Comparison of ENCODE assay signal across 8 cellular contexts in the genomic region with DNA sequence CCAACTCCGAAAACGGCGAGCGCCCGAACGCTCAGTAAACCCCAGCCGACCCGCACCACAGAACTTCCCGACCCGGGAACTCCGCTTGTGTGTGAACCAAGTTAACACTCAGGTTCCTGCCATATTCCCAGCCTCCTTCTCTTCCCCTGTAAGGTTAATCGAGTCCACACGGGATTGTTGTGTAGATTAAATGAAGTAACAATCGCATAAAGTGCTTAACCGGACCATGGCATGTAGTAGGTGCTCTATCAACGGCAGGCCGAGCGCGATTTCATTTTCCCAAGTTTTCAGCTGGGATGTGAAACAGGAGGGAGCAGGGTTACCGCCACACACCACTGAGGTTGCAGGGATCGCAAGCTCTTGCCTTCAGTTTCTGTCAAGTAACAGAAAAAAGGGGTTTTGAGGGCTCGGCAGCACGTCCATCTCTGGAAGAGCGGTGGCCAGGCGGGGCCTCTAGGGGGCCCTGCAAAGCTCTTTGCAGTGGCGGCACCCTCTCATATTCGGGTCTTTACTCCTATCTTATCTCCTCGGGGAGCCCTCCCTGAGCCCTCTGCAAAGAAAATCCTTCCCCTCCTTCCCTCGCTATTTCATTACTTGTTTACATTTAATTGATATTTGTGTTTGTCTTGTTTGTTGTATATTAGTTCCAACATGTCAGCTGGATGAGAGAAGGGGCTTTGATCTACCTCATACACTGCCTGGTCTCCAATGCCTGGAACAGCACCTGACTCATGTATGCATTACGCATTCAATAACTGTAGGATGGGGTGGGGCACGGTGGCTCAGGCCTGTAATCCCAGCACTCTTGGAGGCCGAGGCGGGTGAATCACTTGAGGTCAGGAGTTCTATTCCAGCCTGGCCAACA. TPM values are rescaled to one million over a fixed set of nuclear protein-coding genes. Genes with fewer than 3 reads are reported as not detected.
DNase-seq lines count a peak whose midpoint lies in the region; ATAC-seq, FAIRE-seq and TF ChIP-seq lines count a peak whose summit lies in the region.

No MANE protein-coding gene starts in this region.

- BruUV-seq in K562 (replicated peaks; lab: Mats Ljungman, UMichigan), result no TSS peak

- H2AFZ ChIP-seq in K562 (ENCODE audit: low read depth, low read length), result peak overlapping the region; percentile 70; the same call in 1 of the 2 replicates

- H4K20me1 ChIP-seq in BLaER1 (peaks cover 22% of the 10 kb centered on the region; the same call in 1 of the 2 replicates), K562 (replicated peaks; ENCODE audit: control insufficient read depth, insufficient read depth, low read length) (no peaks in the 10 kb centered on the region)

- TF ChIP-seq CTCF in K562 (IDR thresholded peaks at IDR 0.05 in 2 of 3, conservative IDR thresholded peaks at IDR 0.05 in 1 of 3; ENCODE audit: insufficient read depth in 2 of 3, low read depth in 1 of 3, low read length in 3 of 3) (peak; percentile 11 to 57 (median 28); a peak in 2 of 6 replicates), kidney epithelial cell (IDR thresholded peaks at IDR 0.05; ENCODE audit: insufficient read depth, low read length, poor library complexity, severe bottlenecking) (peak; percentile 76)

- intact Hi-C loops in K562 (cut with micrococcal nuclease), result no loop called here
- intact Hi-C loops in posterior vena cava (cut with DNase I), result no loop called here

- POLR2A ChIA-PET in K562 (lab: Yijun Ruan, JAX), result interaction anchor here (2.6 kb wide), 1 partner anchor 61 kb away, joined by 7 read pairs; no protein-coding TSS in a partner anchor

- TF ChIP-seq POLR2A in K562 (conservative IDR thresholded peaks at IDR 0.05), result no peak

- ATAC-seq in GM21723 (IDR thresholded peaks at IDR 0.05; ENCODE audit: unreplicated experiment) (peak; percentile 19), K562 (peak; percentile 80), HG03039 (IDR thresholded peaks at IDR 0.05; ENCODE audit: unreplicated experiment) (no peak)

- no peak for TF ChIP-seq EP300 in K562 (IDR thresholded peaks at IDR 0.05; ENCODE audit: low read length)

- H3K9me3 ChIP-seq in BLaER1 (peaks cover 6% of the 10 kb centered on the region; the same call in 1 of the 2 replicates), NT2/D1 (ENCODE audit: insufficient read depth, low read length) (no peaks in the 10 kb centered on the region), K562 (replicated peaks; ENCODE audit: control insufficient read depth, insufficient read depth, low read depth, low read length) (no peaks in the 10 kb centered on the region)

- DNase-seq in NT2/D1 (ENCODE audit: low read depth, low spot score) (peak; percentile 33), K562 (ENCODE audit: extremely low read depth in 1 of 4, low spot score in 3 of 4) (peak; percentile 18 to 34 (median 24)), kidney epithelial cell (ENCODE audit: low read depth) (peak; percentile 51), posterior vena cava (ENCODE audit: low spot score) (no peak)
- DNase-seq in stimulated activated naive CD4-positive, alpha-beta T cell treated with Interleukin-2 at 50 U/mL for 16 hours (lab: John Stamatoyannopoulos, UW), result peak; percentile 15

- TF ChIP-seq RAD21 in K562 (CRISPR knock-in tag; conservative IDR thresholded peaks at IDR 0.05 in 1 of 2, IDR thresholded peaks at IDR 0.05 in 1 of 2), result no peak

- H3K9me1 ChIP-seq in K562 (ENCODE audit: control insufficient read depth, insufficient read depth, low read length), result no peaks in the 10 kb centered on the region

- CTCF ChIA-PET in K562 (lab: Yijun Ruan, JAX; ENCODE audit: low intra/inter-chr PET ratio), result no interaction called here

- H3K4me1 ChIP-seq in BLaER1, result peaks cover 6% of the 10 kb centered on the region
- peaks cover 2% of the 10 kb centered on the region for H3K4me1 ChIP-seq in NT2/D1 (ENCODE audit: insufficient read depth, insufficient read length)
- H3K4me1 ChIP-seq in K562 (replicated peaks in 1 of 2; ENCODE audit: control insufficient read depth in 2 of 2, insufficient read depth in 2 of 2, low read length in 2 of 2), result peaks cover 0 to 16% of the 10 kb centered on the region in 2 experiments; a peak in 2 of 5 replicates

- in situ Hi-C loops in K562 (cut with MboI), result no loop called here

- H3K9ac ChIP-seq in BLaER1, result no peak overlapping the region
- H3K9ac ChIP-seq in NT2/D1 (ENCODE audit: insufficient read length, low read depth), result peak overlapping the region; percentile 74
- H3K9ac ChIP-seq in K562 (ENCODE audit: insufficient read depth in 1 of 2, low read depth in 2 of 2, low read length in 2 of 2), result no peak overlapping the region; a peak in 1 of 4 replicates

- no peaks in the 10 kb centered on the region for H3K36me3 ChIP-seq in BLaER1
- no peaks in the 10 kb centered on the region for H3K36me3 ChIP-seq in NT2/D1 (ENCODE audit: insufficient read depth, insufficient read length, low read length)
- no peaks in the 10 kb centered on the region for H3K36me3 ChIP-seq in K562 (ENCODE audit: control insufficient read depth, insufficient read depth, low read length)
- H3K36me3 ChIP-seq in kidney epithelial cell (ENCODE audit: control insufficient read depth, insufficient read depth, low read length), result peaks cover 1% of the 10 kb centered on the region

- H3K79me2 ChIP-seq in K562 (ENCODE audit: control insufficient read depth, insufficient read depth, low read length), result no peaks in the 10 kb centered on the region

- 10% methylated on average over 27 of the region's 33 CpGs for WGBS in K562 (ENCODE audit: insufficient coverage, low coverage, missing lambda C conversion rate)

- peak overlapping the region; percentile 71 for H3K4me2 ChIP-seq in BLaER1
- H3K4me2 ChIP-seq in K562 (ENCODE audit: insufficient read depth, low read length), result peak overlapping the region; percentile 39; the same call in 1 of the 2 replicates

- H3K27ac ChIP-seq in BLaER1 (no peak overlapping the region), K562 (ENCODE audit: extremely low read depth, low read depth, low read length) (no peak overlapping the region)

- FAIRE-seq in K562 (lab: Jason Lieb, UNC), result no peak

- H3K27me3 ChIP-seq in BLaER1, result peaks cover 71% of the 10 kb centered on the region
- peaks cover 65% of the 10 kb centered on the region for H3K27me3 ChIP-seq in NT2/D1 (ENCODE audit: insufficient read depth, insufficient read length)
- peaks cover 20 to 47% of the 10 kb centered on the region in 2 experiments for H3K27me3 ChIP-seq in K562 (ENCODE audit: control insufficient read depth in 2 of 2, insufficient read depth in 2 of 2, low read length in 2 of 2)
- no peaks in the 10 kb centered on the region for H3K27me3 ChIP-seq in kidney epithelial cell (ENCODE audit: control insufficient read depth, insufficient read depth, low read length)

- peak overlapping the region; percentile 61 for H3K4me3 ChIP-seq in BLaER1
- peak overlapping the region; percentile 41 for H3K4me3 ChIP-seq in NT2/D1 (ENCODE audit: insufficient read length, low read depth)
- H3K4me3 ChIP-seq in K562, result no peak overlapping the region
- H3K4me3 ChIP-seq in kidney epithelial cell (ENCODE audit: low read depth, low read length), result peak overlapping the region; percentile 75

TF ChIP-seq in K562, 482 proteins besides CTCF, POLR2A, EP300 and RAD21 (continues in another document):
- TF ChIP-seq, protein P1, sequence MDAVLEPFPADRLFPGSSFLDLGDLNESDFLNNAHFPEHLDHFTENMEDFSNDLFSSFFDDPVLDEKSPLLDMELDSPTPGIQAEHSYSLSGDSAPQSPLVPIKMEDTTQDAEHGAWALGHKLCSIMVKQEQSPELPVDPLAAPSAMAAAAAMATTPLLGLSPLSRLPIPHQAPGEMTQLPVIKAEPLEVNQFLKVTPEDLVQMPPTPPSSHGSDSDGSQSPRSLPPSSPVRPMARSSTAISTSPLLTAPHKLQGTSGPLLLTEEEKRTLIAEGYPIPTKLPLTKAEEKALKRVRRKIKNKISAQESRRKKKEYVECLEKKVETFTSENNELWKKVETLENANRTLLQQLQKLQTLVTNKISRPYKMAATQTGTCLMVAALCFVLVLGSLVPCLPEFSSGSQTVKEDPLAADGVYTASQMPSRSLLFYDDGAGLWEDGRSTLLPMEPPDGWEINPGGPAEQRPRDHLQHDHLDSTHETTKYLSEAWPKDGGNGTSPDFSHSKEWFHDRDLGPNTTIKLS (IDR thresholded peaks at IDR 0.05; ENCODE audit: borderline replicate concordance, low read depth), result no peak
- TF ChIP-seq SRSF7 (optimal IDR thresholded peaks at IDR 0.05; ENCODE audit: low read depth, low read length), result no peak
- TF ChIP-seq IRF2 (CRISPR knock-in tag; IDR thresholded peaks at IDR 0.05), result no peak
- no peak for TF ChIP-seq CBX1 (IDR thresholded peaks at IDR 0.05; ENCODE audit: low read depth)
- peak; percentile 76; the same call in 1 of the 2 replicates for TF ChIP-seq EZH2 (IDR thresholded peaks at IDR 0.05; ENCODE audit: borderline replicate concordance, low read depth, low read length)

RNA-seq across cellular contexts. Expression of a gene that starts 0.8 kb away (rescaled TPM):
- 0.32 and 1.7 TPM in 2 replicates for total RNA-seq in K562 (2011; cell fraction: chromatin; rRNA removed; ENCODE audit: low replicate concordance)
- 0.17 and 0.39 TPM in 2 replicates for total RNA-seq in K562 (2011; cell fraction: nucleolus; rRNA removed)
- 0.29 and 0.53 TPM in 2 replicates for total RNA-seq in K562 (2011; cell fraction: nucleoplasm; rRNA removed)
- total RNA-seq in K562 (2014; rRNA removed) (0.33 and 0.77 TPM in 2 replicates), K562 (2014; rRNA removed; fragmentation: Illumina TruSeq; extraction: Trizol) (0.18 and 0.54 TPM in 2 replicates), K562 (2015; rRNA removed; fragmentation: Illumina TruSeq; extraction: Trizol) (0.04 and 0.22 TPM in 2 replicates), K562 (2021) (0.24 and 0.51 TPM in 2 replicates), kidney epithelial cell (17.7 and 25.3 TPM in 2 replicates), posterior vena cava (10 to 100 TPM in 1 of 2 donors, 1 to 10 TPM in 1; 9.0 to 10.7 TPM)
- polyA plus RNA-seq in K562 (2011; rRNA removed) (0.06 and 0.12 TPM in 2 replicates), K562 (2014; fragmentation: Illumina TruSeq; extraction: Trizol) (0.16 and 0.47 TPM in 2 replicates), K562 (2014; fragmentation: Nextera tagmentation; extraction: Ambion mirVana) (under 1 TPM in 1 of 2 experiments, not detected in 1; 0.10 TPM), K562 (2014; rRNA removed) (0.37 and 0.53 TPM in 2 replicates)
- polyA plus RNA-seq in K562 (2011; cell fraction: cytosol; rRNA removed), result 0.03 and 0.06 TPM in 2 replicates
- 0.35 and 0.36 TPM in 2 replicates for polyA plus RNA-seq in K562 (2011; cell fraction: nucleus; rRNA removed)
- 0.17 TPM in 2 replicates for polyA plus RNA-seq in K562 (2012)
- 0.57 TPM in 1 of 2 replicates, not detected in the other for polyA minus RNA-seq in K562 (2011; rRNA and poly(A)+ RNA removed)
- polyA minus RNA-seq in K562 (2011; cell fraction: cytosol; rRNA and poly(A)+ RNA removed), result not detected in 2 replicates
- 0.13 and 0.56 TPM in 2 replicates for polyA minus RNA-seq in K562 (2011; cell fraction: nucleus; rRNA and poly(A)+ RNA removed)
